8 cellular contexts compared by ENCODE assay signal in genomic region chr11:75350122-75350742, GRCh38. TPM values are rescaled to one million over a fixed set of nuclear protein-coding genes. Genes with fewer than 3 reads are reported as not detected.
A peak's percentile ranks its signal among the peaks of the same experiment; 100 is the strongest.
DNase-seq lines count a peak whose midpoint lies in the region; ATAC-seq, FAIRE-seq and TF ChIP-seq lines count a peak whose summit lies in the region.

No MANE protein-coding gene starts in this region.

- no peak for FAIRE-seq in astrocyte (lab: Jason Lieb, UNC)

- H4K20me1 ChIP-seq in astrocyte (ENCODE audit: insufficient read depth, low read length), result peaks cover 9% of the 10 kb centered on the region

- no peaks in the 10 kb centered on the region for H3K9me3 ChIP-seq in astrocyte (ENCODE audit: insufficient read depth, low read depth, low read length)
- H3K9me3 ChIP-seq in lung (ENCODE audit: control insufficient read depth in 2 of 2, insufficient read depth in 1 of 2, low read length in 1 of 2), result no peaks in the 10 kb centered on the region
- no peaks in the 10 kb centered on the region for H3K9me3 ChIP-seq in thymus (ENCODE audit: control insufficient read depth)

- H3K9ac ChIP-seq in astrocyte (ENCODE audit: low read length), result no peak overlapping the region

- no peaks in the 10 kb centered on the region for H3K27me3 Mint-ChIP-seq in activated CD4-positive, alpha-beta T cell treated with anti-CD3 and anti-CD28 coated beads, Interleukin-2, amount 10 ng/mL, durations not matched to agents 7 days and 5 days
- no peaks in the 10 kb centered on the region for H3K27me3 Mint-ChIP-seq in astrocyte (ENCODE audit: low read depth, unreplicated experiment)

- TF ChIP-seq CTCF in astrocyte (IDR thresholded peaks at IDR 0.05; ENCODE audit: insufficient read depth, low read depth, low read length) (no peak), lung (IDR thresholded peaks at IDR 0.05; ENCODE audit: control extremely low read depth, extremely low read depth) (no peak)

- no peak for ATAC-seq in lung (ENCODE audit: insufficient read depth, low FRiP score)
- ATAC-seq in HG03342 (IDR thresholded peaks at IDR 0.05; ENCODE audit: unreplicated experiment), result no peak
- ATAC-seq in HG02970 (IDR thresholded peaks at IDR 0.05; ENCODE audit: low FRiP score, unreplicated experiment), result no peak

- peaks cover 68% of the 10 kb centered on the region for H3K4me1 Mint-ChIP-seq in activated CD4-positive, alpha-beta T cell treated with anti-CD3 and anti-CD28 coated beads, Interleukin-2, amount 10 ng/mL, durations not matched to agents 7 days and 5 days
- H3K4me1 Mint-ChIP-seq in astrocyte (ENCODE audit: low read depth, unreplicated experiment), result peaks cover 34% of the 10 kb centered on the region

- H3K36me3 ChIP-seq in astrocyte (ENCODE audit: insufficient read depth, low read length) (no peaks in the 10 kb centered on the region), lung (ENCODE audit: control insufficient read depth in 2 of 2, insufficient read depth in 2 of 2, low read length in 2 of 2) (no peaks in the 10 kb centered on the region), thymus (ENCODE audit: control insufficient read depth, insufficient read depth) (no peaks in the 10 kb centered on the region)

- H3K4me3 ChIP-seq in astrocyte (ENCODE audit: insufficient read depth, low read depth, low read length), result no peak overlapping the region
- H3K4me3 ChIP-seq in lung, result peak overlapping the region; percentile 68
- H3K4me3 ChIP-seq in thymus (ENCODE audit: low read length), result no peak overlapping the region

- no peak overlapping the region for H2AFZ ChIP-seq in astrocyte (ENCODE audit: low read depth, low read length)

- CTCF ChIA-PET in activated CD4-positive, alpha-beta T cell treated with anti-CD3 and anti-CD28 coated beads, Interleukin-2, amount 10 ng/mL, durations not matched to agents 7 days and 5 days (lab: Charles Lee), result interaction anchor here (0.5 to 4.4 kb wide), 6 partner anchors 10 to 190 kb away, joined by 3 to 31 read pairs (median 4); no protein-coding TSS in a partner anchor

- H3K27ac ChIP-seq in astrocyte (ENCODE audit: low read depth, low read length), result no peak overlapping the region
- H3K27ac ChIP-seq in lung (ENCODE audit: low read depth in 1 of 2, low read length in 1 of 2), result peak overlapping the region; percentile 39 to 97
- peak overlapping the region; percentile 74 for H3K27ac ChIP-seq in thymus (ENCODE audit: low read depth)

- H3K27me3 ChIP-seq in astrocyte (ENCODE audit: insufficient read depth, low read length) (no peaks in the 10 kb centered on the region), lung (ENCODE audit: control insufficient read depth, insufficient read depth) (no peaks in the 10 kb centered on the region), thymus (ENCODE audit: control insufficient read depth, insufficient read depth) (peaks cover 3% of the 10 kb centered on the region)

- no peaks in the 10 kb centered on the region for H3K36me3 Mint-ChIP-seq in activated CD4-positive, alpha-beta T cell treated with anti-CD3 and anti-CD28 coated beads, Interleukin-2, amount 10 ng/mL, durations not matched to agents 7 days and 5 days (ENCODE audit: low read depth)
- no peaks in the 10 kb centered on the region for H3K36me3 Mint-ChIP-seq in astrocyte (ENCODE audit: low read depth, unreplicated experiment)

- peak overlapping the region; percentile 87 for H3K27ac Mint-ChIP-seq in activated CD4-positive, alpha-beta T cell treated with anti-CD3 and anti-CD28 coated beads, Interleukin-2, amount 10 ng/mL, durations not matched to agents 7 days and 5 days
- H3K27ac Mint-ChIP-seq in astrocyte (ENCODE audit: unreplicated experiment), result peak overlapping the region; percentile 70

- 25 to 28% methylated on average over 9 of the region's 9 CpGs for WGBS in lung, 2 donors
- 27% methylated on average over 9 of the region's 9 CpGs for WGBS in thymus

- peak overlapping the region; percentile 68 for H3K4me3 Mint-ChIP-seq in activated CD4-positive, alpha-beta T cell treated with anti-CD3 and anti-CD28 coated beads, Interleukin-2, amount 10 ng/mL, durations not matched to agents 7 days and 5 days
- peak overlapping the region; percentile 88 for H3K4me3 Mint-ChIP-seq in astrocyte (ENCODE audit: unreplicated experiment)

- POLR2A ChIA-PET in activated CD4-positive, alpha-beta T cell treated with anti-CD3 and anti-CD28 coated beads, Interleukin-2, amount 10 ng/mL, durations not matched to agents 7 days and 5 days (lab: Charles Lee), result no interaction called here

- H3K4me1 ChIP-seq in astrocyte (ENCODE audit: insufficient read depth, low read length) (peaks cover 29% of the 10 kb centered on the region), lung (ENCODE audit: control insufficient read depth in 2 of 2, insufficient read depth in 2 of 2, low read length in 2 of 2) (peaks cover 6 to 37% of the 10 kb centered on the region in 2 donors), thymus (ENCODE audit: control insufficient read depth, insufficient read depth, low read length) (peaks cover 3% of the 10 kb centered on the region)

- DNase-seq in activated CD4-positive, alpha-beta T cell treated with anti-CD3 and anti-CD28 coated beads, Interleukin-2, amount 10 ng/mL, durations not matched to agents 7 days and 5 days, result no peak
- no peak for DNase-seq in activated CD4-positive, alpha-beta T cell treated with anti-CD3 and anti-CD28 coated beads, Interleukin-2, amount 50 U/mL, for 4 hours
- no peak for DNase-seq in astrocyte (ENCODE audit: low read depth)
- DNase-seq in lung (ENCODE audit: low spot score), result no peak
- DNase-seq in COR-L47 (lab: John Stamatoyannopoulos, UW), result no peak

- no peaks in the 10 kb centered on the region for H3K9me3 Mint-ChIP-seq in activated CD4-positive, alpha-beta T cell treated with anti-CD3 and anti-CD28 coated beads, Interleukin-2, amount 10 ng/mL, durations not matched to agents 7 days and 5 days
- no peaks in the 10 kb centered on the region for H3K9me3 Mint-ChIP-seq in astrocyte (ENCODE audit: unreplicated experiment)

- H3K79me2 ChIP-seq in astrocyte (ENCODE audit: insufficient read depth, low read length), result no peaks in the 10 kb centered on the region

- peak overlapping the region; percentile 100 for H3K4me2 ChIP-seq in astrocyte (ENCODE audit: low read length)

RNA-seq across cellular contexts. Expression of gene ARRB1, which starts 1.2 kb away (rescaled TPM):
- 10 to 100 TPM; 24.3 to 29.5 TPM for total RNA-seq in activated CD4-positive, alpha-beta T cell treated with anti-CD3 and anti-CD28 coated beads, Interleukin-2, amount 10 ng/mL, durations not matched to agents 7 days and 5 days
- total RNA-seq in astrocyte, result 22.7 and 28.5 TPM in 2 replicates
- 100 to 1,000 TPM in 1 of 2 donors, 10 to 100 TPM in 1; 64.4 to 145 TPM for total RNA-seq in lung
- 10 to 100 TPM; 39.8 to 46.0 TPM for polyA plus RNA-seq in lung
- 4.1 TPM for polyA plus RNA-seq in thymus

RNA-seq across cellular contexts. Expression of gene RPS3, which starts 49.1 kb away (rescaled TPM):
- total RNA-seq in activated CD4-positive, alpha-beta T cell treated with anti-CD3 and anti-CD28 coated beads, Interleukin-2, amount 10 ng/mL, durations not matched to agents 7 days and 5 days, result 1,000 to 10,000 TPM; 2,943 to 3,099 TPM
- total RNA-seq in astrocyte, result 1,706 and 1,898 TPM in 2 replicates
- 1,000 to 10,000 TPM; 1,036 to 2,104 TPM for total RNA-seq in lung
- 1,000 to 10,000 TPM; 2,193 to 2,813 TPM for polyA plus RNA-seq in lung
- polyA plus RNA-seq in thymus, result 3,302 TPM
